15 cellular contexts compared by ENCODE assay signal in genomic region chr3:56990295-56991015, GRCh38.
"Had no signal": no experiment of that assay in that cellular context is flagged by ENCODE, and none has a peak within 500 bp of the region (broad histone marks: within the 10 kb centered on the region; RNA-seq: fewer than 3 reads in every experiment).

No MANE protein-coding gene starts in this region.

- ATAC-seq: activated naive CD8-positive, alpha-beta T cell treated with anti-CD3 and anti-CD28 coated beads, Interleukin-2, amount 50 U/mL, for 24 hours had no signal

- H3K9me3 ChIP-seq: breast epithelium, prostate gland had no signal

- DNase-seq: activated CD4-positive, CD25-positive, alpha-beta regulatory T cell treated with anti-CD3 and anti-CD28 coated beads, Interleukin-2, amount 50 U/mL, for 72 hours; activated naive CD4-positive, alpha-beta T cell treated with anti-CD3 and anti-CD28 coated beads for 36 hours; activated naive CD8-positive, alpha-beta T cell treated with anti-CD3 and anti-CD28 coated beads, Interleukin-2, amount 50 U/mL, for 24 hours; aorta; dorsolateral prefrontal cortex; erythroblast; midbrain; naive B cell; occipital lobe; T-helper 9 cell had no signal

- H3K27ac Mint-ChIP-seq: activated naive CD4-positive, alpha-beta T cell treated with anti-CD3 and anti-CD28 coated beads for 36 hours; activated naive CD8-positive, alpha-beta T cell treated with anti-CD3 and anti-CD28 coated beads, Interleukin-2, amount 50 U/mL, for 24 hours; activated T-helper 2 cell treated with anti-CD3 and anti-CD28 coated beads, Interferon-gamma antibody, Interleukin-2, Interleukin-4, amounts not matched to agents 10 μg/mL and 5 μg/mL and 100 μg/mL, durations not matched to agents 14 hours and 24 hours and 36 hours; stimulated activated naive CD8-positive, alpha-beta T cell treated with anti-CD3 and anti-CD28 coated beads, Interleukin-15, Interleukin-2, amounts not matched to agents 100 ng/mL and 50 ng/mL, for 24 hours had no signal

- H3K4me3 Mint-ChIP-seq: activated naive CD4-positive, alpha-beta T cell treated with anti-CD3 and anti-CD28 coated beads for 36 hours; activated naive CD8-positive, alpha-beta T cell treated with anti-CD3 and anti-CD28 coated beads, Interleukin-2, amount 50 U/mL, for 24 hours; naive B cell; stimulated activated naive CD8-positive, alpha-beta T cell treated with anti-CD3 and anti-CD28 coated beads, Interleukin-15, Interleukin-2, amounts not matched to agents 100 ng/mL and 50 ng/mL, for 24 hours had no signal

- H3K4me1 ChIP-seq: breast epithelium had no signal

- H3K9me3 Mint-ChIP-seq: activated naive CD4-positive, alpha-beta T cell treated with anti-CD3 and anti-CD28 coated beads for 36 hours; activated naive CD8-positive, alpha-beta T cell treated with anti-CD3 and anti-CD28 coated beads, Interleukin-2, amount 50 U/mL, for 24 hours; activated T-helper 2 cell treated with anti-CD3 and anti-CD28 coated beads, Interferon-gamma antibody, Interleukin-2, Interleukin-4, amounts not matched to agents 10 μg/mL and 5 μg/mL and 100 μg/mL, durations not matched to agents 14 hours and 24 hours and 36 hours; stimulated activated naive CD8-positive, alpha-beta T cell treated with anti-CD3 and anti-CD28 coated beads, Interleukin-15, Interleukin-2, amounts not matched to agents 100 ng/mL and 50 ng/mL, for 24 hours had no signal

- H3K36me3 ChIP-seq: breast epithelium, prostate gland had no signal

- H3K27me3 ChIP-seq: breast epithelium, dorsolateral prefrontal cortex had no signal

- H3K36me3 Mint-ChIP-seq: naive B cell had no signal

- H3K4me3 ChIP-seq: breast epithelium, dorsolateral prefrontal cortex, lung, prostate gland had no signal

- H3K27ac ChIP-seq: breast epithelium, dorsolateral prefrontal cortex had no signal
